11 cellular contexts compared by ENCODE assay signal in the genomic region with DNA sequence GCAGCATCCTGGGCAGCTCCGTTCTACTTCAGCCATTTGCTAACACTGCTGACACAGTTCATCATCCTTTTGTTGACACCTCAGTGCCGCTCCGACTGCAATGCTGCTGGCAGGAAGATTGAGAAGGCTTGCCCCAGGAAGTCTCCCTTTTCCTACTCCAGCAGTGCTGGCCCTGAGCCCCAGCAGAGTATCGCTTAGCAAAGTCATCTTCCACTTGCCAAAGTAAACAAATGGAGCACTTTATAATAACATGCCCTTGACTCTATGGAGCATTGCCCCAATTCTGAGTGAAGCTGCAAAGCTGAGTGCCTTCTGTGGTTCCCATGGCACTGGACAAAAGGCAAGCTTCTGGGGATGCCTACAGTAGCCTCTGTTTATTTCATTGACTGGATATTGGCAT. TPM values are rescaled to one million over a fixed set of nuclear protein-coding genes. Genes with fewer than 3 reads are reported as not detected.
DNase-seq lines count a peak whose midpoint lies in the region; ATAC-seq and TF ChIP-seq lines count a peak whose summit lies in the region.
"Had no signal": no experiment of that assay in that cellular context is flagged by ENCODE, and none has a peak within 500 bp of the region (broad histone marks: within the 10 kb centered on the region; RNA-seq: fewer than 3 reads in every experiment).

No MANE protein-coding gene starts in this region.

- H3K4me3 Mint-ChIP-seq in MCF 10A (ENCODE audit: unreplicated experiment), result no peak overlapping the region
- H3K4me3 Mint-ChIP-seq: activated T-cell treated with anti-CD3 and anti-CD28 coated beads, Interleukin-2, amount 50 U/mL, for 24 hours had no signal

- TF ChIP-seq CTCF in MCF 10A (IDR thresholded peaks at IDR 0.05; ENCODE audit: unreplicated experiment) (no peak), mammary epithelial cell (conservative IDR thresholded peaks at IDR 0.05 in 1 of 2, IDR thresholded peaks at IDR 0.05 in 1 of 2; ENCODE audit: extremely low read depth in 1 of 2, insufficient read depth in 1 of 2, low read depth in 1 of 2, low read length in 2 of 2) (no peak), astrocyte of the spinal cord (IDR thresholded peaks at IDR 0.05; ENCODE audit: low read depth, low read length) (no peak), right lobe of liver (IDR thresholded peaks at IDR 0.05) (no peak), vagina (IDR thresholded peaks at IDR 0.05) (no peak)

- no peaks in the 10 kb centered on the region for H3K36me3 ChIP-seq in mammary epithelial cell (ENCODE audit: insufficient read depth, low read length)
- H3K36me3 ChIP-seq in right lobe of liver, result no peaks in the 10 kb centered on the region
- H3K36me3 ChIP-seq in vagina, result no peaks in the 10 kb centered on the region
- H3K36me3 ChIP-seq: gastrocnemius medialis had no signal

- H3K27ac ChIP-seq in mammary epithelial cell (ENCODE audit: insufficient read depth, low read depth, low read length) (no peak overlapping the region), right lobe of liver (no peak overlapping the region), vagina (peak overlapping the region; percentile 1)
- H3K27ac ChIP-seq: gastrocnemius medialis had no signal

- H3K27me3 Mint-ChIP-seq in MCF 10A (ENCODE audit: insufficient read depth, unreplicated experiment), result no peaks in the 10 kb centered on the region

- TF ChIP-seq POLR2A in right lobe of liver (IDR thresholded peaks at IDR 0.05) (no peak), vagina (IDR thresholded peaks at IDR 0.05) (no peak)

- no peaks in the 10 kb centered on the region for H3K9me3 ChIP-seq in mammary epithelial cell (replicated peaks; ENCODE audit: insufficient read depth, low read length)
- no peaks in the 10 kb centered on the region for H3K9me3 ChIP-seq in right lobe of liver
- no peaks in the 10 kb centered on the region for H3K9me3 ChIP-seq in vagina
- H3K9me3 ChIP-seq: gastrocnemius medialis had no signal

- POLR2A ChIA-PET in MCF 10A (lab: Yijun Ruan, JAX), result interaction anchor here (1.2 kb wide), 1 partner anchor 10 kb away, joined by 3 read pairs; no protein-coding TSS in a partner anchor

- CTCF ChIA-PET in MCF 10A (lab: Yijun Ruan, JAX), result interaction anchor here (0.6 to 1.3 kb wide), 3 partner anchors 13 to 107 kb away, joined by 3 to 4 read pairs (median 4); no protein-coding TSS in a partner anchor
- CTCF ChIA-PET in mammary epithelial cell (lab: Charles Lee; ENCODE audit: low non-redundant PET), result no interaction called here

- dilution Hi-C loops in mammary epithelial cell (cut with HindIII; ENCODE audit: low sequenced_read_pairs), result no loop called here

- no peaks in the 10 kb centered on the region for H3K79me2 ChIP-seq in mammary epithelial cell (ENCODE audit: insufficient read depth, low read length)

- H3K27me3 ChIP-seq in mammary epithelial cell (ENCODE audit: insufficient read depth, low read length) (no peaks in the 10 kb centered on the region), right lobe of liver (no peaks in the 10 kb centered on the region), vagina (no peaks in the 10 kb centered on the region)
- H3K27me3 ChIP-seq: gastrocnemius medialis had no signal

- intact Hi-C loops in MCF 10A (cut with micrococcal nuclease), result no loop called here
- intact Hi-C loops in mammary epithelial cell (cut with micrococcal nuclease), result no loop called here
- intact Hi-C loops in right lobe of liver (cut with DNase I), result no loop called here
- intact Hi-C loops in vagina (cut with DNase I), result no loop called here
- intact Hi-C loops in posterior vena cava (cut with DNase I), result no loop called here

- H3K4me3 ChIP-seq in mammary epithelial cell (replicated peaks in 1 of 3; ENCODE audit: insufficient read depth in 1 of 3, low read depth in 2 of 3, low read length in 3 of 3) (no peak overlapping the region), astrocyte of the spinal cord (ENCODE audit: low read depth, low read length) (no peak overlapping the region), right lobe of liver (no peak overlapping the region), vagina (no peak overlapping the region)
- H3K4me3 ChIP-seq: gastrocnemius medialis had no signal

- DNase-seq in MCF 10A (ENCODE audit: unreplicated experiment), result peak; percentile 93
- DNase-seq in mammary epithelial cell, result no peak
- DNase-seq in astrocyte of the spinal cord (ENCODE audit: low read depth, low spot score), result peak; percentile 70
- DNase-seq in right lobe of liver, result peak; percentile 83 to 87 (median 83)
- DNase-seq in vagina (ENCODE audit: extremely low spot score in 2 of 2), result no peak
- DNase-seq in posterior vena cava (ENCODE audit: low spot score), result no peak
- DNase-seq in activated CD4-positive, alpha-beta T cell treated with anti-CD3 and anti-CD28 coated beads for 48 hours, result no peak
- DNase-seq in NOMO-1 (lab: John Stamatoyannopoulos, UW; ENCODE audit: unreplicated experiment in 2 of 2), result no peak
- DNase-seq: activated T-cell treated with anti-CD3 and anti-CD28 coated beads, Interleukin-2, amount 50 U/mL, for 24 hours had no signal

- no peak overlapping the region for H3K4me2 ChIP-seq in mammary epithelial cell (ENCODE audit: insufficient read depth, low read depth, low read length)

- no peaks in the 10 kb centered on the region for H3K9me3 Mint-ChIP-seq in MCF 10A (ENCODE audit: unreplicated experiment)
- H3K9me3 Mint-ChIP-seq: activated T-cell treated with anti-CD3 and anti-CD28 coated beads, Interleukin-2, amount 50 U/mL, for 24 hours had no signal

- H3K27ac Mint-ChIP-seq in MCF 10A (ENCODE audit: low read depth, unreplicated experiment), result peak overlapping the region; percentile 37
- H3K27ac Mint-ChIP-seq: activated T-cell treated with anti-CD3 and anti-CD28 coated beads, Interleukin-2, amount 50 U/mL, for 24 hours had no signal

- no peak overlapping the region for H2AFZ ChIP-seq in mammary epithelial cell (ENCODE audit: low read depth, low read length)

- H3K4me1 ChIP-seq in mammary epithelial cell (ENCODE audit: insufficient read depth, low read length) (no peaks in the 10 kb centered on the region), right lobe of liver (peaks cover 0 to 17% (median 7%) of the 10 kb centered on the region in 4 donors), vagina (peaks cover 28% of the 10 kb centered on the region)
- H3K4me1 ChIP-seq: gastrocnemius medialis had no signal

- WGBS in mammary epithelial cell (ENCODE audit: low coverage, missing lambda C conversion rate), result 16% methylated on average over 4 of the region's 4 CpGs
- WGBS in right lobe of liver (ENCODE audit: insufficient coverage, low coverage, low lambda C conversion rate, missing lambda C conversion rate), result 4% methylated on average over 4 of the region's 4 CpGs

- peaks cover 17% of the 10 kb centered on the region for H3K4me1 Mint-ChIP-seq in MCF 10A (ENCODE audit: insufficient read depth, unreplicated experiment)

- in situ Hi-C loops in mammary epithelial cell (cut with MboI; ENCODE audit: low sequenced_read_pairs in 2 of 2), result no loop called here
- in situ Hi-C loops in astrocyte of the spinal cord (cut with HindIII; ENCODE audit: low sequenced_read_pairs), result no loop called here

- no TSS peak for BruUV-seq in MCF 10A (replicated peaks; lab: Mats Ljungman, UMichigan)
- no TSS peak for BruUV-seq in mammary epithelial cell (replicated peaks; lab: Mats Ljungman, UMichigan)

- H4K20me1 ChIP-seq in mammary epithelial cell (ENCODE audit: insufficient read depth, low read length), result no peaks in the 10 kb centered on the region

- H3K36me3 Mint-ChIP-seq in MCF 10A (ENCODE audit: insufficient read depth, unreplicated experiment), result no peaks in the 10 kb centered on the region

- no peak overlapping the region for H3K9ac ChIP-seq in mammary epithelial cell (ENCODE audit: insufficient read depth, low read length)

- ATAC-seq in right lobe of liver, result peak; percentile 91 to 95 (median 93)
- ATAC-seq: gastrocnemius medialis had no signal

RNA-seq across cellular contexts. Expression of gene PRLR, which starts 32.2 kb away (rescaled TPM):
- total RNA-seq in MCF 10A (2022) (0.16 and 0.44 TPM in 2 replicates), mammary epithelial cell (under 1 TPM in 1 of 2 donors, not detected in 1; 0.17 TPM), right lobe of liver (10 to 100 TPM in 5 of 6 experiments, 1 to 10 TPM in 1; 7.4 to 26.8 (median 15.1) TPM), vagina (13.3 TPM), posterior vena cava (1 to 10 TPM in 1 of 2 donors, under 1 TPM in 1; 0.86 to 2.5 TPM)
- not detected for polyA plus RNA-seq in mammary epithelial cell
- not detected for polyA minus RNA-seq in mammary epithelial cell
- total RNA-seq: OCI-LY7 had no signal

Comparison
In these comparisons a context has a peak if more than half of its experiments do, and no peak if none do; other contexts are left out.
1. DNase-seq: peak in MCF 10A (single experiment), astrocyte of the spinal cord (single experiment) and right lobe of liver (3 of 3); none in mammary epithelial cell (single experiment), vagina (0 of 2), posterior vena cava (single experiment), activated CD4-positive, alpha-beta T cell treated with anti-CD3 and anti-CD28 coated beads for 48 hours (single experiment) and NOMO-1 (0 of 2).